In the genomic region with DNA sequence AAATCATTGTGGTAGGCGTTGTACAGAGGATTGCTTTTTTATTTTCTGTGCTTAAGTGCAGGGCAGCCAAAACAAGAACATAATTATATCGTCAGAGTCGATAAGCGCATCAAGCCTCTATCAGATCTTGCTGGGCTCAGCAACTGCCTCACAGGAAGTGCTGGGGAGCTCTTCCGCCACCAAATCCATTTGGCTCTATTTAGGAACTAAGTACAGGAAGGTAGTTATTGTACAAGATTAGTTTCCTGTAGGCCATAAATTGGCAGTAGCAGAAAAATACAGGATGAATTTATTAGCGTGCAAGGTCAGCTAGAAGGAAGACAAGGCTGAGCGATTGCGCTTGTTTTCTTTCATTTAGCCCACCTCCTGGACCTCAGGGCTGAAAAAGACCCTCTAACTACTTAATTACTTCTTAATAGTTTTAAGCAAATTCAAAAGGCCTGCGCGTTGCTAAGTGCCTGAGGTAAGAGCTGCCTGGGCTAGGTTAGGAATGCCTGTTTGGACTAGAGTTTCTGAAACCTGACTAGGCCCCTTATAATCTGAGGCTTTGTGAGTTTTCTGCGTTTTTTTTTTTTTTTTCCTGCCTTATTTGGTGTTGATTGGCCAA, we compare ENCODE assay signal across 1 cellular context.
TF ChIP-seq lines count a peak whose summit lies in the region.

No MANE protein-coding gene starts in this region.

TF ChIP-seq in IMR-90, 13 proteins besides CTCF, POLR2A, EP300 and RAD21 (continued from another document):
- TF ChIP-seq, protein P1, sequence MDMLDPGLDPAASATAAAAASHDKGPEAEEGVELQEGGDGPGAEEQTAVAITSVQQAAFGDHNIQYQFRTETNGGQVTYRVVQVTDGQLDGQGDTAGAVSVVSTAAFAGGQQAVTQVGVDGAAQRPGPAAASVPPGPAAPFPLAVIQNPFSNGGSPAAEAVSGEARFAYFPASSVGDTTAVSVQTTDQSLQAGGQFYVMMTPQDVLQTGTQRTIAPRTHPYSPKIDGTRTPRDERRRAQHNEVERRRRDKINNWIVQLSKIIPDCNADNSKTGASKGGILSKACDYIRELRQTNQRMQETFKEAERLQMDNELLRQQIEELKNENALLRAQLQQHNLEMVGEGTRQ (IDR thresholded peaks at IDR 0.05; ENCODE audit: low read depth, low read length): no peak
- TF ChIP-seq RFX5 (IDR thresholded peaks at IDR 0.05; ENCODE audit: low read depth, low read length): no peak
- TF ChIP-seq MXI1 (IDR thresholded peaks at IDR 0.05; ENCODE audit: borderline replicate concordance, low read depth, low read length): no peak
- TF ChIP-seq SMC3 (IDR thresholded peaks at IDR 0.05; ENCODE audit: low read depth, low read length): no peak
- TF ChIP-seq ELK1 (IDR thresholded peaks at IDR 0.05; ENCODE audit: borderline replicate concordance, low read depth, low read length): no peak
